ENCODE assay signal across 7 cellular contexts in genomic region chr3:180912304-180913226, GRCh38. TPM values are rescaled to one million over a fixed set of nuclear protein-coding genes. Genes with fewer than 3 reads are reported as not detected.
DNase-seq lines count a peak whose midpoint lies in the region; ATAC-seq lines count a peak whose summit lies in the region.

Gene FXR1 (plus strand): TSS chr3:180912670. CDS start chr3:180912686, 16 bp downstream.

- ATAC-seq in GM18508 (IDR thresholded peaks at IDR 0.05; ENCODE audit: insufficient read depth, unreplicated experiment) (peak; percentile 99), HG03025 (IDR thresholded peaks at IDR 0.05; ENCODE audit: low FRiP score, unreplicated experiment) (peak; percentile 100), sciatic nerve (peak; percentile 99)

- intact Hi-C loops in sciatic nerve (cut with DNase I) = no loop called here

- DNase-seq in NCI-H2029 treated with DMSO at 0.1 percent for 48 hours (lab: John Stamatoyannopoulos, UW) (peak; percentile 75), T-helper 9 cell (peak; percentile 90), astrocyte of the hippocampus (ENCODE audit: low read depth, low spot score) (peak; percentile 93), hypothalamus (lab: John Stamatoyannopoulos, UW) (peak; percentile 61 to 99 (median 88)), sciatic nerve (ENCODE audit: low spot score) (peak; percentile 93)

RNA-seq across cellular contexts. Expression of gene FXR1, which starts in this region (rescaled TPM):
- total RNA-seq in sciatic nerve = 157 TPM

Comparison
In these comparisons a context has a peak if more than half of its experiments do, and no peak if none do; other contexts are left out.
1. Peak in every context shown above with its lines: DNase-seq and ATAC-seq.